Comparison of ENCODE assay signal across 14 cellular contexts in genomic region chr3:147701195-147701594, GRCh38.
"Had no signal": no experiment of that assay in that cellular context is flagged by ENCODE, and none has a peak within 500 bp of the region (broad histone marks: within the 10 kb centered on the region; RNA-seq: fewer than 3 reads in every experiment).

No MANE protein-coding gene starts in this region.

- H3K36me3 ChIP-seq: breast epithelium, right lobe of liver, upper lobe of right lung had no signal

- H3K4me3 ChIP-seq: breast epithelium, dorsolateral prefrontal cortex, right lobe of liver, upper lobe of right lung had no signal

- H3K27me3 ChIP-seq: breast epithelium, dorsolateral prefrontal cortex, right lobe of liver, upper lobe of right lung had no signal

- DNase-seq: activated CD4-positive, alpha-beta T cell treated with anti-CD3 and anti-CD28 coated beads, Interleukin-2, amount 50 U/mL, for 1 hour; activated effector memory CD4-positive, alpha-beta T cell treated with anti-CD3 and anti-CD28 coated beads, Interleukin-2, amount 50 U/mL, for 16 hours; activated T-cell treated with anti-CD3 and anti-CD28 coated beads, Interleukin-2, amount 50 U/mL, for 24 hours; dorsolateral prefrontal cortex; foreskin melanocyte; kidney; naive B cell; posterior cingulate gyrus; right lobe of liver; stimulated activated CD4-positive, alpha-beta T cell treated with anti-CD3 and anti-CD28 coated beads, Interleukin-12 subunit alpha, Interleukin-12 subunit beta, amount 100 ng/mL, for 4 hours; stimulated activated CD4-positive, alpha-beta T cell treated with anti-CD3 and anti-CD28 coated beads, Interleukin-2, amount 100 ng/mL, for 48 hours; stimulated activated CD8-positive, alpha-beta memory T cell treated with anti-CD3 and anti-CD28 coated beads, Interleukin-4, amount 100 ng/mL, for 48 hours; upper lobe of right lung had no signal

- H3K9me3 ChIP-seq: breast epithelium, right lobe of liver, upper lobe of right lung had no signal

- H3K4me1 ChIP-seq: breast epithelium, right lobe of liver, upper lobe of right lung had no signal

- ATAC-seq: right lobe of liver, upper lobe of right lung had no signal

- H3K27ac ChIP-seq: breast epithelium, right lobe of liver, upper lobe of right lung had no signal
